In the genomic region with DNA sequence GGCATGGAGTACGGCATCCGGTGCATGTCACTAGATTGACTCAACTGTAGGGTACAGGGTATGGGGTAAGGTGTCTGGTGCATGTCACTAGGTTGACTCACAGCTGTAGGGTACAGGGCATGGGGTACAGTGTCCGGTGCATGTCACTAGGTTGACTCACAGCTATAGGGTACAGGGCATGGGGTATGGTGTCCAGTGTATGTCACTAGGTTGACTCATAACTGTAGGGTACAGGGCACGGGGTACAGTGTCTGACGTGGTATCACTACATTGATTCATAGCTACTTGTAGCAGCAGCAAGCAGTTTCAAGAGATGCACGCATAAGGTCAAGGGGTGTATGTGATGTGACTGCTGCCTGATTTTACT, we compare ENCODE assay signal across 8 cellular contexts.
DNase-seq lines count a peak whose midpoint lies in the region; ATAC-seq and TF ChIP-seq lines count a peak whose summit lies in the region.
"Not testable (repeated sequence)": the region's sequence is repeated elsewhere in the genome, so short reads cannot be mapped to it uniquely, and the experiment has no call there.

No MANE protein-coding gene starts in this region.

- H3K4me3 Mint-ChIP-seq in activated CD4-positive, alpha-beta T cell treated with anti-CD3 and anti-CD28 coated beads for 36 hours; activated T-cell treated with anti-CD3 and anti-CD28 coated beads, Interleukin-2, amount 50 U/mL, for 72 hours: not testable (repeated sequence)

- H3K27ac ChIP-seq in DND-41 (ENCODE audit: low read length) (peak overlapping the region; percentile 50; the same call in 1 of the 2 replicates), OCI-LY7 (ENCODE audit: low read depth, low read length, poor library complexity, severe bottlenecking) (peak overlapping the region; percentile 55)

- H3K9me3 ChIP-seq in DND-41 (ENCODE audit: insufficient read depth, low read length, severe bottlenecking); OCI-LY7 (ENCODE audit: low read length): not testable (repeated sequence)

- H3K4me3 ChIP-seq in DND-41 (ENCODE audit: low read depth in 1 of 2, low read length in 2 of 2); OCI-LY7 (ENCODE audit: low read depth, low read length, poor library complexity, severe bottlenecking); fibroblast of mammary gland (ENCODE audit: control insufficient read depth, low read depth, low read length): not testable (repeated sequence)

- POLR2A ChIA-PET in OCI-LY7 (lab: Charles Lee): not testable (repeated sequence)
- POLR2A ChIA-PET in activated CD4-positive, alpha-beta T cell treated with anti-CD3 and anti-CD28 coated beads for 36 hours (lab: Charles Lee): interaction anchor here (0.6 kb wide), 1 partner anchor 784 kb away, joined by 3 read pairs; no protein-coding TSS in a partner anchor

- H3K4me1 Mint-ChIP-seq in activated CD4-positive, alpha-beta T cell treated with anti-CD3 and anti-CD28 coated beads for 36 hours; activated T-cell treated with anti-CD3 and anti-CD28 coated beads, Interleukin-2, amount 50 U/mL, for 72 hours (ENCODE audit: low read depth): not testable (repeated sequence)

- TF ChIP-seq CTCF in DND-41 (IDR thresholded peaks at IDR 0.05; ENCODE audit: borderline replicate concordance, extremely low read depth, low read length, poor library complexity, severe bottlenecking); OCI-LY7 (conservative IDR thresholded peaks at IDR 0.05; ENCODE audit: low read length); fibroblast of mammary gland (conservative IDR thresholded peaks at IDR 0.05; ENCODE audit: control insufficient read depth, insufficient read depth, low read depth, low read length): not testable (repeated sequence)

- not testable (repeated sequence) for H3K27ac Mint-ChIP-seq in activated CD4-positive, alpha-beta T cell treated with anti-CD3 and anti-CD28 coated beads for 36 hours
- H3K27ac Mint-ChIP-seq in activated T-cell treated with anti-CD3 and anti-CD28 coated beads, Interleukin-2, amount 50 U/mL, for 72 hours: peak overlapping the region; percentile 69

- CTCF ChIA-PET in OCI-LY7 (lab: Charles Lee; ENCODE audit: unreplicated experiment); activated CD4-positive, alpha-beta T cell treated with anti-CD3 and anti-CD28 coated beads for 36 hours (lab: Charles Lee): not testable (repeated sequence)

- not testable (repeated sequence) for ATAC-seq in DND-41 (ENCODE audit: insufficient read depth, low read depth)
- ATAC-seq in GM18520 (IDR thresholded peaks at IDR 0.05; ENCODE audit: unreplicated experiment) (peak; percentile 54), HG02938 (IDR thresholded peaks at IDR 0.05; ENCODE audit: unreplicated experiment) (peak; percentile 45)
- ATAC-seq in activated CD4-positive, alpha-beta T cell treated with anti-CD3 and anti-CD28 coated beads for 36 hours: peak; percentile 78
- peak; percentile 79 to 85 for ATAC-seq in activated T-cell treated with anti-CD3 and anti-CD28 coated beads, Interleukin-2, amount 50 U/mL, for 72 hours (replicated peaks in 1 of 2)

- not testable (repeated sequence) for H3K4me2 ChIP-seq in DND-41 (ENCODE audit: insufficient read depth, low read length)
- peak overlapping the region; percentile 44 for H3K4me2 ChIP-seq in OCI-LY7 (ENCODE audit: low read length)

- BruUV-seq in OCI-LY7 (replicated peaks; lab: Mats Ljungman, UMichigan): not testable (repeated sequence)

- not testable (repeated sequence) for H2AFZ ChIP-seq in DND-41 (ENCODE audit: low read depth, low read length); OCI-LY7 (ENCODE audit: low read length)

- intact Hi-C loops in OCI-LY7 (cut with micrococcal nuclease; ENCODE audit: unreplicated experiment): not testable (repeated sequence)
- intact Hi-C loops in activated CD4-positive, alpha-beta T cell treated with anti-CD3 and anti-CD28 coated beads for 36 hours (cut with DNase I, micrococcal nuclease): loop anchor here in 1 of 2 experiments (1.0 kb wide), 1 partner anchor 18 kb away; no protein-coding TSS in a partner anchor

- not testable (repeated sequence) for H3K9me2 ChIP-seq in OCI-LY7 (ENCODE audit: insufficient read depth, low read length)

- H3K36me3 ChIP-seq in DND-41 (ENCODE audit: insufficient read depth, low read length); OCI-LY7 (ENCODE audit: insufficient read depth, low read length): not testable (repeated sequence)

- not testable (repeated sequence) for H3K36me3 Mint-ChIP-seq in activated CD4-positive, alpha-beta T cell treated with anti-CD3 and anti-CD28 coated beads for 36 hours (ENCODE audit: low read depth)
- H3K36me3 Mint-ChIP-seq in activated T-cell treated with anti-CD3 and anti-CD28 coated beads, Interleukin-2, amount 50 U/mL, for 72 hours (ENCODE audit: insufficient read depth in 2 of 2): peaks cover 0 to 15% of the 10 kb centered on the region in 2 donors

- H3K9ac ChIP-seq in DND-41 (ENCODE audit: low read depth, low read length): not testable (repeated sequence)

- H3K4me1 ChIP-seq in DND-41 (ENCODE audit: insufficient read depth, low read length) (peaks cover 13% of the 10 kb centered on the region), OCI-LY7 (ENCODE audit: insufficient read depth, low read length, poor library complexity, severe bottlenecking) (peaks cover 64% of the 10 kb centered on the region)

- not testable (repeated sequence) for H3K79me2 ChIP-seq in DND-41 (ENCODE audit: insufficient read depth, low read length); OCI-LY7 (ENCODE audit: insufficient read depth, low read depth, low read length)

- H3K27me3 Mint-ChIP-seq in activated CD4-positive, alpha-beta T cell treated with anti-CD3 and anti-CD28 coated beads for 36 hours; activated T-cell treated with anti-CD3 and anti-CD28 coated beads, Interleukin-2, amount 50 U/mL, for 72 hours (ENCODE audit: low read depth): not testable (repeated sequence)

- not testable (repeated sequence) for H4K20me1 ChIP-seq in DND-41 (ENCODE audit: insufficient read depth, low read length); OCI-LY7 (ENCODE audit: insufficient read depth, low read length)

- DNase-seq in DND-41; OCI-LY7 (ENCODE audit: low spot score): not testable (repeated sequence)
- peak; percentile 44 for DNase-seq in activated CD4-positive, alpha-beta T cell treated with anti-CD3 and anti-CD28 coated beads for 36 hours
- DNase-seq in activated T-cell treated with anti-CD3 and anti-CD28 coated beads, Interleukin-2, amount 50 U/mL, for 72 hours: peak; percentile 31 to 41
- DNase-seq in fibroblast of mammary gland (ENCODE audit: low read depth): peak; percentile 65
- DNase-seq in stimulated activated CD4-positive, alpha-beta T cell treated with anti-CD3 and anti-CD28 coated beads, TNF-alpha, amount 100 ng/mL, for 48 hours (ENCODE audit: low read depth in 3 of 3): peak in 2 of 3 donors; percentile 8 to 16

- H3K27me3 ChIP-seq in DND-41 (ENCODE audit: insufficient read depth, low read length, poor library complexity): not testable (repeated sequence)

- not testable (repeated sequence) for H3K9me3 Mint-ChIP-seq in activated CD4-positive, alpha-beta T cell treated with anti-CD3 and anti-CD28 coated beads for 36 hours (ENCODE audit: low read depth); activated T-cell treated with anti-CD3 and anti-CD28 coated beads, Interleukin-2, amount 50 U/mL, for 72 hours
